In genomic region chr3:152376351-152377183, GRCh38 we compare ENCODE assay signal across 9 cellular contexts.
A peak's percentile ranks its signal among the peaks of the same experiment; 100 is the strongest.
DNase-seq lines count a peak whose midpoint lies in the region; ATAC-seq and TF ChIP-seq lines count a peak whose summit lies in the region.
"Had no signal": no experiment of that assay in that cellular context is flagged by ENCODE, and none has a peak within 500 bp of the region (broad histone marks: within the 10 kb centered on the region; RNA-seq: fewer than 3 reads in every experiment).

No MANE protein-coding gene starts in this region.

- H3K27me3 Mint-ChIP-seq in HFFc6 (ENCODE audit: insufficient read depth) = no peaks in the 10 kb centered on the region; the same call in none of the 2 replicates
- no peaks in the 10 kb centered on the region for H3K27me3 Mint-ChIP-seq in effector memory CD8-positive, alpha-beta T cell

- ATAC-seq in GM18520 (IDR thresholded peaks at IDR 0.05; ENCODE audit: unreplicated experiment) = peak; percentile 59
- peak; percentile 46 for ATAC-seq in effector memory CD8-positive, alpha-beta T cell (replicated peaks)

- peak overlapping the region in 13 of 21 experiments; percentile 6 to 65 (median 19) for H3K27ac ChIP-seq in skin epidermis

- peaks cover 35% of the 10 kb centered on the region for H3K36me3 Mint-ChIP-seq in HFFc6 (ENCODE audit: low read depth)
- H3K36me3 Mint-ChIP-seq in effector memory CD8-positive, alpha-beta T cell (ENCODE audit: insufficient read depth) = peaks cover 48% of the 10 kb centered on the region

- peaks cover 88% of the 10 kb centered on the region for H3K4me1 Mint-ChIP-seq in HFFc6 (ENCODE audit: low read depth)
- H3K4me1 Mint-ChIP-seq in effector memory CD8-positive, alpha-beta T cell (ENCODE audit: low read depth in 2 of 2) = peaks cover 48 to 54% of the 10 kb centered on the region in 2 donors

- DNase-seq in HFFc6 = peak; percentile 66
- DNase-seq in NCI-H460 (ENCODE audit: extremely low read depth, low read depth) = peak; percentile 44
- no peak for DNase-seq in effector memory CD8-positive, alpha-beta T cell
- no peak for DNase-seq in NCI-H128 (lab: John Stamatoyannopoulos, UW; ENCODE audit: unreplicated experiment)
- DNase-seq in AG20443 (ENCODE audit: low spot score) = no peak
- no peak for DNase-seq in foreskin melanocyte

- no peaks in the 10 kb centered on the region for H3K9me3 Mint-ChIP-seq in HFFc6
- peaks cover 2 to 11% of the 10 kb centered on the region in 2 donors for H3K9me3 Mint-ChIP-seq in effector memory CD8-positive, alpha-beta T cell

- peak overlapping the region; percentile 57 for H3K4me3 Mint-ChIP-seq in HFFc6
- peak overlapping the region; percentile 31 to 54 for H3K4me3 Mint-ChIP-seq in effector memory CD8-positive, alpha-beta T cell
- H3K4me3 Mint-ChIP-seq: neural crest cell had no signal

- H3K4me3 ChIP-seq in skin epidermis = no peak overlapping the region

- TF ChIP-seq CTCF in HFFc6 (IDR thresholded peaks at IDR 0.05) = no peak

- H3K27ac Mint-ChIP-seq in HFFc6 = peak overlapping the region; percentile 80
- peak overlapping the region; percentile 56 to 96 for H3K27ac Mint-ChIP-seq in effector memory CD8-positive, alpha-beta T cell

Comparison
In these comparisons a context has a peak if more than half of its experiments do, and no peak if none do; other contexts are left out.
1. DNase-seq: peak in HFFc6 (single experiment) and NCI-H460 (single experiment); none in effector memory CD8-positive, alpha-beta T cell (0 of 3), NCI-H128 (single experiment), AG20443 (single experiment) and foreskin melanocyte (single experiment).